19 cellular contexts compared by ENCODE assay signal in genomic region chr16:84448444-84448843, GRCh38. TPM values are rescaled to one million over a fixed set of nuclear protein-coding genes. Genes with fewer than 3 reads are reported as not detected.
A peak's percentile ranks its signal among the peaks of the same experiment; 100 is the strongest.
DNase-seq lines count a peak whose midpoint lies in the region; ATAC-seq and TF ChIP-seq lines count a peak whose summit lies in the region.
"Had no signal": no experiment of that assay in that cellular context is flagged by ENCODE, and none has a peak within 500 bp of the region (broad histone marks: within the 10 kb centered on the region; RNA-seq: fewer than 3 reads in every experiment).

No MANE protein-coding gene starts in this region.

- no peak for TF ChIP-seq CTCF in natural killer cell (IDR thresholded peaks at IDR 0.05)
- TF ChIP-seq CTCF in BE2C (IDR thresholded peaks at IDR 0.05; ENCODE audit: low read depth, low read length): no peak

- DNase-seq in natural killer cell treated with Interleukin-12 subunit alpha and Interleukin-12 subunit beta and Interleukin-15 and Interleukin-18, amount 100 ng/mL, for 72 hours (ENCODE audit: low spot score): peak; percentile 35
- DNase-seq in natural killer cell (no peak), islet precursor cell (peak; percentile 40), posterior vena cava (ENCODE audit: low spot score) (peak; percentile 34), BE2C (no peak), CD1c-positive myeloid dendritic cell (ENCODE audit: extremely low spot score) (no peak)
- DNase-seq in activated naive CD4-positive, alpha-beta T cell treated with anti-CD3 and anti-CD28 coated beads, Interleukin-2, amount 50 U/mL, for 72 hours (ENCODE audit: low spot score in 2 of 2): no peak
- DNase-seq: COR-L47, DMS79, IMR-90, MV-4-11, NCI-H1105 treated with DMSO at 0.1 percent for 48 hours, NCI-H2029 treated with DMSO at 0.1 percent for 48 hours, NCI-H226, NCI-H524, NCI-H82, Right ventricle myocardium superior had no signal

- no peaks in the 10 kb centered on the region for H3K9me3 Mint-ChIP-seq in natural killer cell treated with Interleukin-12 subunit alpha and Interleukin-12 subunit beta and Interleukin-15 and Interleukin-18, amount 100 ng/mL, for 72 hours
- no peaks in the 10 kb centered on the region for H3K9me3 Mint-ChIP-seq in natural killer cell
- no peaks in the 10 kb centered on the region for H3K9me3 Mint-ChIP-seq in activated naive CD4-positive, alpha-beta T cell treated with anti-CD3 and anti-CD28 coated beads, Interleukin-2, amount 50 U/mL, for 72 hours
- H3K9me3 Mint-ChIP-seq: CD4-positive, alpha-beta T cell had no signal

- peaks cover 4 to 10% of the 10 kb centered on the region in 2 donors for H3K27me3 Mint-ChIP-seq in natural killer cell treated with Interleukin-12 subunit alpha and Interleukin-12 subunit beta and Interleukin-15 and Interleukin-18, amount 100 ng/mL, for 72 hours
- H3K27me3 Mint-ChIP-seq in natural killer cell (ENCODE audit: low read depth in 2 of 2): peaks cover 3 to 5% of the 10 kb centered on the region in 2 donors

- H3K36me3 Mint-ChIP-seq in natural killer cell treated with Interleukin-12 subunit alpha and Interleukin-12 subunit beta and Interleukin-15 and Interleukin-18, amount 100 ng/mL, for 72 hours: no peaks in the 10 kb centered on the region
- no peaks in the 10 kb centered on the region for H3K36me3 Mint-ChIP-seq in natural killer cell
- no peaks in the 10 kb centered on the region for H3K36me3 Mint-ChIP-seq in activated naive CD4-positive, alpha-beta T cell treated with anti-CD3 and anti-CD28 coated beads, Interleukin-2, amount 50 U/mL, for 72 hours

- ATAC-seq in natural killer cell treated with Interleukin-12 subunit alpha and Interleukin-12 subunit beta and Interleukin-15 and Interleukin-18, amount 100 ng/mL, for 72 hours: no peak
- no peak for ATAC-seq in natural killer cell
- no peak for ATAC-seq in activated naive CD4-positive, alpha-beta T cell treated with anti-CD3 and anti-CD28 coated beads, Interleukin-2, amount 50 U/mL, for 72 hours
- ATAC-seq: A549 had no signal

- H3K9me3 ChIP-seq in BE2C: no peaks in the 10 kb centered on the region
- H3K9me3 ChIP-seq: A549 had no signal

- no peak overlapping the region for H3K4me3 ChIP-seq in BE2C (ENCODE audit: low read depth, low read length)
- H3K4me3 ChIP-seq: A549 had no signal

- no peaks in the 10 kb centered on the region for H3K4me1 Mint-ChIP-seq in natural killer cell treated with Interleukin-12 subunit alpha and Interleukin-12 subunit beta and Interleukin-15 and Interleukin-18, amount 100 ng/mL, for 72 hours (ENCODE audit: low read depth in 2 of 2)
- H3K4me1 Mint-ChIP-seq in natural killer cell: no peaks in the 10 kb centered on the region

- intact Hi-C loops in natural killer cell (cut with micrococcal nuclease) (no loop called here), posterior vena cava (cut with DNase I) (loop anchor here in 1 of 2 donors (5.0 kb wide), 1 partner anchor 854 kb away; no protein-coding TSS in a partner anchor)

- peaks cover 40% of the 10 kb centered on the region for H3K27me3 ChIP-seq in BE2C

- H3K4me3 Mint-ChIP-seq in natural killer cell treated with Interleukin-12 subunit alpha and Interleukin-12 subunit beta and Interleukin-15 and Interleukin-18, amount 100 ng/mL, for 72 hours: no peak overlapping the region
- H3K4me3 Mint-ChIP-seq in natural killer cell: no peak overlapping the region
- H3K4me3 Mint-ChIP-seq: CD4-positive, alpha-beta T cell had no signal

- no peaks in the 10 kb centered on the region for H3K4me1 ChIP-seq in BE2C

- no peak overlapping the region for H3K27ac Mint-ChIP-seq in natural killer cell treated with Interleukin-12 subunit alpha and Interleukin-12 subunit beta and Interleukin-15 and Interleukin-18, amount 100 ng/mL, for 72 hours
- H3K27ac Mint-ChIP-seq in natural killer cell: no peak overlapping the region
- H3K27ac Mint-ChIP-seq in activated naive CD4-positive, alpha-beta T cell treated with anti-CD3 and anti-CD28 coated beads, Interleukin-2, amount 50 U/mL, for 72 hours: no peak overlapping the region
- H3K27ac Mint-ChIP-seq: CD4-positive, alpha-beta T cell had no signal

- H3K36me3 ChIP-seq in BE2C: no peaks in the 10 kb centered on the region

RNA-seq across cellular contexts. Expression of gene MEAK7, which starts 56.0 kb away (rescaled TPM):
- 10 to 100 TPM in 1 of 2 donors, 1 to 10 TPM in 1; 9.4 to 10.0 TPM for total RNA-seq in natural killer cell treated with Interleukin-12 subunit alpha and Interleukin-12 subunit beta and Interleukin-15 and Interleukin-18, amount 100 ng/mL, for 72 hours
- total RNA-seq in natural killer cell: 1 to 10 TPM; 4.8 to 8.5 (median 4.8) TPM
- 10 to 100 TPM; 14.0 to 16.7 TPM for total RNA-seq in posterior vena cava
- total RNA-seq in activated naive CD4-positive, alpha-beta T cell treated with anti-CD3 and anti-CD28 coated beads, Interleukin-2, amount 50 U/mL, for 72 hours: 10 to 100 TPM; 11.2 to 19.0 TPM
- 4.6 TPM for polyA plus RNA-seq in BE2C (2012; ENCODE audit: insufficient read depth, insufficient read length, low read depth)

Comparison
In these comparisons a context has a peak if more than half of its experiments do, and no peak if none do; other contexts are left out.
1. DNase-seq: peak in natural killer cell treated with Interleukin-12 subunit alpha and Interleukin-12 subunit beta and Interleukin-15 and Interleukin-18, amount 100 ng/mL, for 72 hours (single experiment), islet precursor cell (single experiment) and posterior vena cava (single experiment); none in natural killer cell (single experiment), activated naive CD4-positive, alpha-beta T cell treated with anti-CD3 and anti-CD28 coated beads, Interleukin-2, amount 50 U/mL, for 72 hours (0 of 2), BE2C (single experiment) and CD1c-positive myeloid dendritic cell (single experiment).